14 cellular contexts compared by ENCODE assay signal in genomic region chr2:223587301-223587700, GRCh38. TPM values are rescaled to one million over a fixed set of nuclear protein-coding genes. Genes with fewer than 3 reads are reported as not detected.
DNase-seq lines count a peak whose midpoint lies in the region; ATAC-seq, FAIRE-seq and TF ChIP-seq lines count a peak whose summit lies in the region.
"Had no signal": no experiment of that assay in that cellular context is flagged by ENCODE, and none has a peak within 500 bp of the region (broad histone marks: within the 10 kb centered on the region; RNA-seq: fewer than 3 reads in every experiment).

No MANE protein-coding gene starts in this region.

- H3K27ac Mint-ChIP-seq in neural crest cell (ENCODE audit: unreplicated experiment) = peak overlapping the region; percentile 87

- H3K4me1 Mint-ChIP-seq in neural crest cell = peaks cover 33% of the 10 kb centered on the region
- H3K4me1 Mint-ChIP-seq: CD8-positive, alpha-beta memory T cell had no signal

- no peak for TF ChIP-seq CTCF in astrocyte of the spinal cord (IDR thresholded peaks at IDR 0.05; ENCODE audit: low read depth, low read length)
- no peak for TF ChIP-seq CTCF in neural crest cell (conservative IDR thresholded peaks at IDR 0.05)

- H3K9me3 Mint-ChIP-seq in neural crest cell = no peaks in the 10 kb centered on the region
- H3K9me3 Mint-ChIP-seq: CD8-positive, alpha-beta memory T cell had no signal

- no peaks in the 10 kb centered on the region for H3K36me3 Mint-ChIP-seq in neural crest cell (ENCODE audit: low read depth)
- H3K36me3 Mint-ChIP-seq: CD8-positive, alpha-beta memory T cell had no signal

- ATAC-seq in GM19023 (IDR thresholded peaks at IDR 0.05; ENCODE audit: unreplicated experiment) = no peak

- H3K4me3 Mint-ChIP-seq in neural crest cell = no peak overlapping the region
- H3K4me3 Mint-ChIP-seq: CD8-positive, alpha-beta memory T cell had no signal

- FAIRE-seq in GM19239 (lab: Jason Lieb, UNC) = no peak
- FAIRE-seq: H54 had no signal

- in situ Hi-C loops in astrocyte of the spinal cord (cut with HindIII; ENCODE audit: low sequenced_read_pairs) = no loop called here

- DNase-seq in NCI-H2227 treated with DMSO at 0.1 percent for 48 hours (lab: John Stamatoyannopoulos, UW) (peak; percentile 60), NCI-H2227 (lab: John Stamatoyannopoulos, UW; ENCODE audit: unreplicated experiment) (no peak), astrocyte of the spinal cord (ENCODE audit: low read depth, low spot score) (peak; percentile 52), neural crest cell (ENCODE audit: low read depth, low spot score) (no peak), GM19239 (ENCODE audit: insufficient read length, low spot score) (no peak), NCI-H524 (lab: John Stamatoyannopoulos, UW) (no peak)
- DNase-seq in stimulated activated CD8-positive, alpha-beta memory T cell treated with anti-CD3 and anti-CD28 coated beads, Interleukin-4, amount 100 ng/mL, for 48 hours = no peak
- DNase-seq: Caco-2; CD8-positive, alpha-beta memory T cell; DND-41; GDM1; GM23248 had no signal

- H3K4me3 ChIP-seq in astrocyte of the spinal cord (ENCODE audit: low read depth, low read length) = no peak overlapping the region
- H3K4me3 ChIP-seq: GM23248 had no signal

- no peaks in the 10 kb centered on the region for H3K27me3 Mint-ChIP-seq in neural crest cell (ENCODE audit: low read depth)

RNA-seq across cellular contexts. Expression of gene SCG2, which starts 14.9 kb away (rescaled TPM):
- 8.6 and 8.8 TPM in 2 replicates for total RNA-seq in neural crest cell
- total RNA-seq: CD8-positive, alpha-beta memory T cell had no signal

Comparison
In these comparisons a context has a peak if more than half of its experiments do, and no peak if none do; other contexts are left out.
1. DNase-seq: peak in NCI-H2227 treated with DMSO at 0.1 percent for 48 hours (single experiment) and astrocyte of the spinal cord (single experiment); none in NCI-H2227 (single experiment), neural crest cell (single experiment), stimulated activated CD8-positive, alpha-beta memory T cell treated with anti-CD3 and anti-CD28 coated beads, Interleukin-4, amount 100 ng/mL, for 48 hours (single experiment), GM19239 (single experiment) and NCI-H524 (0 of 2).